ENCODE assay signal across 8 cellular contexts in the genomic region with DNA sequence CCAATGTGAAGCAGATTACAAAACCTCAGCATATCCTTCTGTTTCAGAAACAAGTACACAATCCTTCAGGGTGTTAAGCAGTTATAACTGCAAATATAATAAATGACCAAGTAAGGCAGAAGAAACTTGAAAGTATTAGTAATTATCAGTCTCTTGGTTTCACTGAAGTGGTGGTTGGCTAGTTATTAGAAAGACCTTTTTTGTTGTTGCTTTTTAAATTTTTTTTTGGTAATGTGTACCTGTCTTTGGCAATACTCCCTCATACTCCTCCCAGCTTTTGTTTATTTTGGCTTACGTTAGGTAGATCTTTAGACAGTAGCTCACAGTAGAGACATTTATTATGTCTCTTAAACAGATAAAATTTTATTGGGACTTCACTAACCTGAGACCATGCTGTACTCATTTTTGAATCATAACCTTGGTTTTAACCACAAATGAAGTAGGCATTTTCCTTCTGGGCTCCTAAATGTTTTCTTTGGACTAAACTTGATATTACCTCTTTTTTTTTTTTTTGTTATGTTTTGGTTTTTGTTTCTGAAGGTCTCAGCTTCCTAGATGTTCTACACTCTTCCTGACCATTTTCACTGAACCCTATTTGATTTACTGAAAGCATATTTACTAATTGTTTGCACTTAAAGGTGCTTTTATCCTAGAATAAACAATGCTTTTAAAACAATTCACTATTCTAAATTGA. TPM values are rescaled to one million over a fixed set of nuclear protein-coding genes. Genes with fewer than 3 reads are reported as not detected.
DNase-seq lines count a peak whose midpoint lies in the region; ATAC-seq and TF ChIP-seq lines count a peak whose summit lies in the region.

No MANE protein-coding gene starts in this region.

- CTCF ChIA-PET in GM10248 (lab: Yijun Ruan, JAX): interaction anchor here (1.2 to 1.8 kb wide), 5 partner anchors 8 to 27 kb away, joined by 3 to 7 read pairs (median 4); no protein-coding TSS in a partner anchor

- H3K27ac Mint-ChIP-seq in osteocyte (ENCODE audit: unreplicated experiment): peak overlapping the region; percentile 64

- intact Hi-C loops in gastrocnemius medialis (cut with DNase I; ENCODE audit: low total_unique reads): no loop called here

- H3K36me3 ChIP-seq in gastrocnemius medialis: no peaks in the 10 kb centered on the region

- TF ChIP-seq POLR2A in gastrocnemius medialis (IDR thresholded peaks at IDR 0.05): no peak

- peaks cover 28 to 30% of the 10 kb centered on the region in 2 donors for H3K4me1 ChIP-seq in gastrocnemius medialis

- no peaks in the 10 kb centered on the region for H3K9me3 Mint-ChIP-seq in osteocyte (ENCODE audit: unreplicated experiment)

- in situ Hi-C loops in astrocyte of the cerebellum (cut with HindIII; ENCODE audit: low sequenced_read_pairs) (no loop called here), gastrocnemius medialis (cut with MboI; ENCODE audit: low sequenced_read_pairs in 4 of 4) (no loop called here)

- H3K4me3 ChIP-seq in astrocyte of the cerebellum (ENCODE audit: low read depth, low read length) (no peak overlapping the region), gastrocnemius medialis (no peak overlapping the region)

- peaks cover 53% of the 10 kb centered on the region for H3K4me1 Mint-ChIP-seq in osteocyte (ENCODE audit: unreplicated experiment)

- H3K27me3 Mint-ChIP-seq in osteocyte (ENCODE audit: unreplicated experiment): no peaks in the 10 kb centered on the region

- no peaks in the 10 kb centered on the region for H3K27me3 ChIP-seq in gastrocnemius medialis

- POLR2A ChIA-PET in GM10248 (lab: Yijun Ruan, JAX): interaction anchor here (0.7 kb wide), 1 partner anchor 126 kb away, joined by 4 read pairs; no protein-coding TSS in a partner anchor

- DNase-seq in astrocyte of the cerebellum (ENCODE audit: low read depth) (peak; percentile 50), osteocyte (ENCODE audit: extremely low spot score, unreplicated experiment) (no peak), GM10248 (ENCODE audit: extremely low spot score) (no peak), OCI-M1 (lab: John Stamatoyannopoulos, UW) (no peak), gastrocnemius medialis (no peak)
- DNase-seq in activated CD4-positive, alpha-beta T cell treated with anti-CD3 and anti-CD28 coated beads for 48 hours: no peak

- no peaks in the 10 kb centered on the region for H3K9me3 ChIP-seq in gastrocnemius medialis

- no peaks in the 10 kb centered on the region for H3K36me3 Mint-ChIP-seq in osteocyte (ENCODE audit: unreplicated experiment)

- peak overlapping the region in 1 of 4 donors; percentile 7 for H3K27ac ChIP-seq in gastrocnemius medialis

- ATAC-seq in GM19463 (IDR thresholded peaks at IDR 0.05; ENCODE audit: unreplicated experiment) (peak; percentile 43), HG03378 (IDR thresholded peaks at IDR 0.05; ENCODE audit: unreplicated experiment) (peak; percentile 48), gastrocnemius medialis (no peak)

- no peak for TF ChIP-seq CTCF in astrocyte of the cerebellum (IDR thresholded peaks at IDR 0.05; ENCODE audit: low read depth, low read length, missing control alignments)
- no peak for TF ChIP-seq CTCF in osteocyte (IDR thresholded peaks at IDR 0.05)
- TF ChIP-seq CTCF in GM10248 (IDR thresholded peaks at IDR 0.05; ENCODE audit: control extremely low read depth, extremely low read depth, low read depth, missing control alignments): no peak
- no peak for TF ChIP-seq CTCF in gastrocnemius medialis (IDR thresholded peaks at IDR 0.05 in 4 of 5, conservative IDR thresholded peaks at IDR 0.05 in 1 of 5)

- H3K4me3 Mint-ChIP-seq in osteocyte (ENCODE audit: unreplicated experiment): no peak overlapping the region

RNA-seq across cellular contexts. Expression of a gene that starts 6.4 kb away (rescaled TPM):
- total RNA-seq in osteocyte (17.6 and 18.1 TPM in 2 replicates), gastrocnemius medialis (10 to 100 TPM in 1 of 4 donors, 1 to 10 TPM in 3; 6.9 to 14.1 (median 8.6) TPM)

Comparison
In these comparisons a context has a peak if more than half of its experiments do, and no peak if none do; other contexts are left out.
1. ATAC-seq: peak in GM19463 (single experiment) and HG03378 (single experiment); none in gastrocnemius medialis (0 of 2).